Comparison of ENCODE assay signal across 13 cellular contexts in genomic region chr2:62999905-63000304, GRCh38. TPM values are rescaled to one million over a fixed set of nuclear protein-coding genes. Genes with fewer than 3 reads are reported as not detected.
DNase-seq lines count a peak whose midpoint lies in the region; ATAC-seq, FAIRE-seq and TF ChIP-seq lines count a peak whose summit lies in the region.
"Had no signal": no experiment of that assay in that cellular context is flagged by ENCODE, and none has a peak within 500 bp of the region (broad histone marks: within the 10 kb centered on the region; RNA-seq: fewer than 3 reads in every experiment).

No MANE protein-coding gene starts in this region.

- DNase-seq in G401 (ENCODE audit: low spot score): peak; percentile 20
- DNase-seq in SW 1271 (lab: John Stamatoyannopoulos, UW): peak; percentile 13 to 63
- peak; percentile 62 for DNase-seq in fibroblast of pulmonary artery (ENCODE audit: low read depth)
- peak; percentile 48 for DNase-seq in retinal pigment epithelial cell (ENCODE audit: low read depth)
- no peak for DNase-seq in NCI-H1694 treated with DMSO at 0.1 percent for 48 hours (lab: John Stamatoyannopoulos, UW)
- DNase-seq in NCI-H146 treated with DMSO at 0.1 percent for 48 hours (lab: John Stamatoyannopoulos, UW; ENCODE audit: unreplicated experiment): no peak
- DNase-seq in GM12892 (ENCODE audit: insufficient read length): no peak
- DNase-seq: amniotic stem cell; CD4-positive, alpha-beta T cell; mucosa of descending colon had no signal

- ATAC-seq in HG02840 (IDR thresholded peaks at IDR 0.05; ENCODE audit: low FRiP score, unreplicated experiment): no peak
- ATAC-seq: mucosa of descending colon had no signal

- in situ Hi-C loops in G401 (cut with HindIII; ENCODE audit: low sequenced_read_pairs): no loop called here

- H3K4me3 ChIP-seq in fibroblast of pulmonary artery (replicated peaks; ENCODE audit: low read depth, low read length): no peak overlapping the region
- no peak overlapping the region for H3K4me3 ChIP-seq in retinal pigment epithelial cell (ENCODE audit: low read length)
- H3K4me3 ChIP-seq: mucosa of descending colon, prostate gland had no signal

- no peak for FAIRE-seq in GM12892 (lab: Jason Lieb, UNC)

- TF ChIP-seq CTCF in fibroblast of pulmonary artery (IDR thresholded peaks at IDR 0.05; ENCODE audit: low read length, missing control alignments): no peak
- no peak for TF ChIP-seq CTCF in retinal pigment epithelial cell (conservative IDR thresholded peaks at IDR 0.05; ENCODE audit: low read depth, low read length)

- TF ChIP-seq POLR2A in GM12892 (IDR thresholded peaks at IDR 0.05; ENCODE audit: low read depth, low read length): no peak

RNA-seq across cellular contexts. Expression of gene OTX1, which starts 50.7 kb away (rescaled TPM):
- total RNA-seq in G401 (2014; rRNA removed; shearing (Covaris generic)): 0.68 and 0.81 TPM in 2 replicates
- polyA plus RNA-seq in GM12892 (2012; ENCODE audit: missing spikeins): 0.32 TPM
- total RNA-seq: CD4-positive, alpha-beta T cell; subcutaneous adipose tissue had no signal

Comparison
In these comparisons a context has a peak if more than half of its experiments do, and no peak if none do; other contexts are left out.
1. DNase-seq: peak in G401 (single experiment), SW 1271 (2 of 2), fibroblast of pulmonary artery (single experiment) and retinal pigment epithelial cell (single experiment); none in NCI-H1694 treated with DMSO at 0.1 percent for 48 hours (single experiment), NCI-H146 treated with DMSO at 0.1 percent for 48 hours (single experiment) and GM12892 (single experiment).